Comparison of ENCODE assay signal across 29 cellular contexts in the genomic region with DNA sequence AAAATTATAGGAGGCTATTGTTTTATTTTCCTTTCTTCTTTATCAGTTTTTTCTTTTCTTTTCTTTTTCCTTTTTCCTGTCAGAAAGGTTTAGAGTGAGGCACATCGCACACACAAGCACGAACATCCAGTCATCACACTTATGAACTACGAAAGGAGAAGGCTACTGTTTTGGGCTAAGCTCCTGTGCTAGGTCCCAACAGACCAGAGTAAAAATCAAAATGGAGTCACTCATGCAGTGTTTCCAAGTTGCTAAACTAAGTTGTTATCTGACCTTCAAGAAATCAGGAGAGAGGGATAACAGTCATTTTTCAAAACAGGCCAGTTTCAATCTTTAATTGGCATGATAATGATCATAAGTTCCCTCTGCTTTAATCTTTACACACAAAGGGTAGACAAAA.
"Had no signal": no experiment of that assay in that cellular context is flagged by ENCODE, and none has a peak within 500 bp of the region (broad histone marks: within the 10 kb centered on the region; RNA-seq: fewer than 3 reads in every experiment).

No MANE protein-coding gene starts in this region.

- H3K27ac ChIP-seq: colonic mucosa, coronary artery, dorsolateral prefrontal cortex, epithelial cell of prostate, esophagus muscularis mucosa, foreskin keratinocyte, gastrocnemius medialis, gastroesophageal sphincter, heart left ventricle, heart right ventricle had no signal

- H3K4me1 ChIP-seq: colonic mucosa, esophagus muscularis mucosa, gastrocnemius medialis, gastroesophageal sphincter, heart left ventricle, heart right ventricle had no signal

- ATAC-seq: effector memory CD8-positive, alpha-beta T cell; esophagus mucosa; foreskin keratinocyte; gastrocnemius medialis; gastroesophageal sphincter; heart left ventricle; heart right ventricle had no signal

- H3K9me3 Mint-ChIP-seq: dendritic cell treated with granulocyte-macrophage colony-stimulating factor and Interleukin-4, amounts not matched to agents 40 ng/mL and 50 ng/mL, for 4 days; effector memory CD8-positive, alpha-beta T cell had no signal

- FAIRE-seq: colon, endometrium, endothelial cell of umbilical vein, frontal cortex had no signal

- H3K27ac Mint-ChIP-seq: dendritic cell treated with granulocyte-macrophage colony-stimulating factor and Interleukin-4, amounts not matched to agents 40 ng/mL and 50 ng/mL, for 4 days; effector memory CD8-positive, alpha-beta T cell; endodermal cell had no signal

- H3K9me3 ChIP-seq: colonic mucosa, esophagus muscularis mucosa, gastrocnemius medialis had no signal

- H3K4me3 Mint-ChIP-seq: dendritic cell treated with granulocyte-macrophage colony-stimulating factor and Interleukin-4, amounts not matched to agents 40 ng/mL and 50 ng/mL, for 4 days; effector memory CD8-positive, alpha-beta T cell; endodermal cell had no signal

- H3K36me3 ChIP-seq: colonic mucosa, esophagus muscularis mucosa, esophagus squamous epithelium, gastrocnemius medialis, gastroesophageal sphincter, heart left ventricle, heart right ventricle had no signal

- H3K4me3 ChIP-seq: colonic mucosa, coronary artery, dorsolateral prefrontal cortex, esophagus muscularis mucosa, esophagus squamous epithelium, gastrocnemius medialis, gastroesophageal sphincter, heart left ventricle, heart right ventricle had no signal

- H3K27me3 ChIP-seq: colonic mucosa, dorsolateral prefrontal cortex, esophagus muscularis mucosa, esophagus squamous epithelium, foreskin keratinocyte, gastrocnemius medialis, gastroesophageal sphincter had no signal

- DNase-seq: colonic mucosa; cortex of kidney; dermis blood vessel endothelial cell; dorsolateral prefrontal cortex; effector CD4-positive, alpha-beta T cell; effector CD8-positive, alpha-beta T cell; effector memory CD4-positive, alpha-beta T cell; effector memory CD8-positive, alpha-beta T cell; endodermal cell; erythroblast; esophagus squamous epithelium; foreskin fibroblast; foreskin keratinocyte; foreskin melanocyte; gastrocnemius medialis; glutamatergic neuron; head of caudate nucleus; heart left ventricle; heart right ventricle had no signal
